ENCODE assay signal across 1 cellular context in the genomic region with DNA sequence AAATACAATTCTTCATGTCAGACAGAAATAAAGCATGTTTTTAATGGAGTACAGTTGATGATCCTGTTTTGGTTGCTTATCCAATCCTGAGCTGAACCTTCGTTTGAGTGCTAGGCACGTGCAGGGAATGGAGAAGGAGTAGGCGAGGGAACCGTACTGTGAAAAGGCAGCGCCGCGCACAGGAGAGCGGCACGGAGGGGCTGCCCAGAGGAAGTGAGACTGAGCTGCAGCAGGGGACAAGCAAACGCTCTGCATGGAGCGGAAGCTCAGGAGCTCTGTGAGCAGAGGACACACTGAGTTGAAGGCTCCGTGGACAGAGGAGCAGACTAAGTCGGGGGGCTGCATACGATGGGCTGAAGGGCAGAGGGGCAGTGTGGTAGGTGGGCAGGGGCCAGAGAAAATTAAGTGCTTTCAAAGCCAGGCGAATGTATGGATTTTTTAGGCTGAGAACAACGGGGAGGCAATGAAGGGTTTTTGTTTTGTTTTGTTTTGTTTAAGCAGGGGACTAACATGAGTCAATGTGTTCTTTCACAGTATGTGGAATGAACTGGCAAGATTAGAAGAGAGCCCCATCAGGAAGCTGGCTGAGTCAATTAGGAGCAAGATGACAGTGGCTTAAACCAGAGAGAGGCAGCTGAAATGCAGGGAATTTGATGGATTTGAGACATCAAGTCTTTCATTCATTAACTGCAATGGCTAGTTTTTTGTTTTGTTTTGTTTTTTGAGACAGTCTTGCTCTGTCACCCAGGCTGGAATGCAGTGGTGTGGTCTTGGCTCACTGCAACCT.
A peak's percentile ranks its signal among the peaks of the same experiment; 100 is the strongest.
TF ChIP-seq lines count a peak whose summit lies in the region.

No MANE protein-coding gene starts in this region.

TF ChIP-seq in GM12878, 131 proteins besides CTCF, POLR2A, EP300 and RAD21 (continues in another document):
- no peak for TF ChIP-seq ZSCAN29 (IDR thresholded peaks at IDR 0.05)
- no peak for TF ChIP-seq SUPT20H (IDR thresholded peaks at IDR 0.05; ENCODE audit: borderline replicate concordance, control insufficient read depth, low read depth, low read length)
- TF ChIP-seq SREBF1 (IDR thresholded peaks at IDR 0.05; ENCODE audit: low read length): no peak
- no peak for TF ChIP-seq ZNF207 (IDR thresholded peaks at IDR 0.05; ENCODE audit: borderline replicate concordance)
- no peak for TF ChIP-seq CBFB (IDR thresholded peaks at IDR 0.05; ENCODE audit: low read depth)
- no peak for TF ChIP-seq POU2F2 (IDR thresholded peaks at IDR 0.05; ENCODE audit: borderline replicate concordance, low read depth, low read length)
- no peak for TF ChIP-seq ZNF24 (IDR thresholded peaks at IDR 0.05)
- no peak for TF ChIP-seq HDAC2 (IDR thresholded peaks at IDR 0.05)
- TF ChIP-seq PAX5 (IDR thresholded peaks at IDR 0.05; ENCODE audit: borderline replicate concordance, low read depth, low read length): no peak
- TF ChIP-seq, protein P1, sequence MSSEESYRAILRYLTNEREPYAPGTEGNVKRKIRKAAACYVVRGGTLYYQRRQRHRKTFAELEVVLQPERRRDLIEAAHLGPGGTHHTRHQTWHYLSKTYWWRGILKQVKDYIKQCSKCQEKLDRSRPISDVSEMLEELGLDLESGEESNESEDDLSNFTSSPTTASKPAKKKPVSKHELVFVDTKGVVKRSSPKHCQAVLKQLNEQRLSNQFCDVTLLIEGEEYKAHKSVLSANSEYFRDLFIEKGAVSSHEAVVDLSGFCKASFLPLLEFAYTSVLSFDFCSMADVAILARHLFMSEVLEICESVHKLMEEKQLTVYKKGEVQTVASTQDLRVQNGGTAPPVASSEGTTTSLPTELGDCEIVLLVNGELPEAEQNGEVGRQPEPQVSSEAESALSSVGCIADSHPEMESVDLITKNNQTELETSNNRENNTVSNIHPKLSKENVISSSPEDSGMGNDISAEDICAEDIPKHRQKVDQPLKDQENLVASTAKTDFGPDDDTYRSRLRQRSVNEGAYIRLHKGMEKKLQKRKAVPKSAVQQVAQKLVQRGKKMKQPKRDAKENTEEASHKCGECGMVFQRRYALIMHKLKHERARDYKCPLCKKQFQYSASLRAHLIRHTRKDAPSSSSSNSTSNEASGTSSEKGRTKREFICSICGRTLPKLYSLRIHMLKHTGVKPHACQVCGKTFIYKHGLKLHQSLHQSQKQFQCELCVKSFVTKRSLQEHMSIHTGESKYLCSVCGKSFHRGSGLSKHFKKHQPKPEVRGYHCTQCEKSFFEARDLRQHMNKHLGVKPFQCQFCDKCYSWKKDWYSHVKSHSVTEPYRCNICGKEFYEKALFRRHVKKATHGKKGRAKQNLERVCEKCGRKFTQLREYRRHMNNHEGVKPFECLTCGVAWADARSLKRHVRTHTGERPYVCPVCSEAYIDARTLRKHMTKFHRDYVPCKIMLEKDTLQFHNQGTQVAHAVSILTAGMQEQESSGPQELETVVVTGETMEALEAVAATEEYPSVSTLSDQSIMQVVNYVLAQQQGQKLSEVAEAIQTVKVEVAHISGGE (CRISPR knock-in tag; IDR thresholded peaks at IDR 0.05): no peak
- TF ChIP-seq PML (IDR thresholded peaks at IDR 0.05; ENCODE audit: low read length): no peak
- no peak for TF ChIP-seq ELK1 (IDR thresholded peaks at IDR 0.05; ENCODE audit: low read depth, low read length)
- no peak for TF ChIP-seq DPF2 (IDR thresholded peaks at IDR 0.05)
- no peak for TF ChIP-seq ZNF384 (IDR thresholded peaks at IDR 0.05; ENCODE audit: borderline replicate concordance, low read depth, low read length)
- peak; percentile 26; the same call in 1 of the 2 replicates for TF ChIP-seq CREM (IDR thresholded peaks at IDR 0.05; ENCODE audit: low read depth)
- peak in 1 of 2 experiments; percentile 15; a peak in 1 of 3 replicates for TF ChIP-seq EGR1 (IDR thresholded peaks at IDR 0.05; ENCODE audit: borderline replicate concordance in 1 of 2, low read depth in 2 of 2, low read length in 2 of 2)
- TF ChIP-seq, protein P2, sequence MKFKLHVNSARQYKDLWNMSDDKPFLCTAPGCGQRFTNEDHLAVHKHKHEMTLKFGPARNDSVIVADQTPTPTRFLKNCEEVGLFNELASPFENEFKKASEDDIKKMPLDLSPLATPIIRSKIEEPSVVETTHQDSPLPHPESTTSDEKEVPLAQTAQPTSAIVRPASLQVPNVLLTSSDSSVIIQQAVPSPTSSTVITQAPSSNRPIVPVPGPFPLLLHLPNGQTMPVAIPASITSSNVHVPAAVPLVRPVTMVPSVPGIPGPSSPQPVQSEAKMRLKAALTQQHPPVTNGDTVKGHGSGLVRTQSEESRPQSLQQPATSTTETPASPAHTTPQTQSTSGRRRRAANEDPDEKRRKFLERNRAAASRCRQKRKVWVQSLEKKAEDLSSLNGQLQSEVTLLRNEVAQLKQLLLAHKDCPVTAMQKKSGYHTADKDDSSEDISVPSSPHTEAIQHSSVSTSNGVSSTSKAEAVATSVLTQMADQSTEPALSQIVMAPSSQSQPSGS (IDR thresholded peaks at IDR 0.05; ENCODE audit: low read length): no peak
- TF ChIP-seq POLR2AphosphoS5 (IDR thresholded peaks at IDR 0.05; ENCODE audit: low read length): no peak
- TF ChIP-seq ZNF592 (IDR thresholded peaks at IDR 0.05): no peak
- TF ChIP-seq, protein P3, sequence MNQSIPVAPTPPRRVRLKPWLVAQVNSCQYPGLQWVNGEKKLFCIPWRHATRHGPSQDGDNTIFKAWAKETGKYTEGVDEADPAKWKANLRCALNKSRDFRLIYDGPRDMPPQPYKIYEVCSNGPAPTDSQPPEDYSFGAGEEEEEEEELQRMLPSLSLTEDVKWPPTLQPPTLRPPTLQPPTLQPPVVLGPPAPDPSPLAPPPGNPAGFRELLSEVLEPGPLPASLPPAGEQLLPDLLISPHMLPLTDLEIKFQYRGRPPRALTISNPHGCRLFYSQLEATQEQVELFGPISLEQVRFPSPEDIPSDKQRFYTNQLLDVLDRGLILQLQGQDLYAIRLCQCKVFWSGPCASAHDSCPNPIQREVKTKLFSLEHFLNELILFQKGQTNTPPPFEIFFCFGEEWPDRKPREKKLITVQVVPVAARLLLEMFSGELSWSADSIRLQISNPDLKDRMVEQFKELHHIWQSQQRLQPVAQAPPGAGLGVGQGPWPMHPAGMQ (IDR thresholded peaks at IDR 0.05; ENCODE audit: borderline replicate concordance): no peak
- TF ChIP-seq TAF1 (IDR thresholded peaks at IDR 0.05; ENCODE audit: borderline replicate concordance, low read depth, low read length): peak; percentile 62; the same call in 1 of the 2 replicates
- no peak for TF ChIP-seq TCF3 (IDR thresholded peaks at IDR 0.05; ENCODE audit: borderline replicate concordance, insufficient read depth, low read depth, low read length)
- TF ChIP-seq KAT2A (conservative IDR thresholded peaks at IDR 0.05; ENCODE audit: control insufficient read depth, low read depth, low read length): no peak
- 0 out of 2 replicates have a peak, but pooled peaks have one; percentile 66 for TF ChIP-seq CBX5 (IDR thresholded peaks at IDR 0.05; ENCODE audit: low read depth)
- TF ChIP-seq SMAD1 (IDR thresholded peaks at IDR 0.05; ENCODE audit: low read depth, partially characterized antibody): no peak
- TF ChIP-seq ZNF622 (IDR thresholded peaks at IDR 0.05): no peak
- TF ChIP-seq WRNIP1 (IDR thresholded peaks at IDR 0.05; ENCODE audit: borderline replicate concordance, low read depth, low read length): no peak
- TF ChIP-seq, protein P4, sequence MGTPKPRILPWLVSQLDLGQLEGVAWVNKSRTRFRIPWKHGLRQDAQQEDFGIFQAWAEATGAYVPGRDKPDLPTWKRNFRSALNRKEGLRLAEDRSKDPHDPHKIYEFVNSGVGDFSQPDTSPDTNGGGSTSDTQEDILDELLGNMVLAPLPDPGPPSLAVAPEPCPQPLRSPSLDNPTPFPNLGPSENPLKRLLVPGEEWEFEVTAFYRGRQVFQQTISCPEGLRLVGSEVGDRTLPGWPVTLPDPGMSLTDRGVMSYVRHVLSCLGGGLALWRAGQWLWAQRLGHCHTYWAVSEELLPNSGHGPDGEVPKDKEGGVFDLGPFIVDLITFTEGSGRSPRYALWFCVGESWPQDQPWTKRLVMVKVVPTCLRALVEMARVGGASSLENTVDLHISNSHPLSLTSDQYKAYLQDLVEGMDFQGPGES (IDR thresholded peaks at IDR 0.05): no peak
- TF ChIP-seq BHLHE40 (IDR thresholded peaks at IDR 0.05; ENCODE audit: borderline replicate concordance in 1 of 2, low read depth in 2 of 2, low read length in 1 of 2): peak in 1 of 2 experiments; percentile 65; a peak in 1 of 4 replicates
- TF ChIP-seq RELB (IDR thresholded peaks at IDR 0.05; ENCODE audit: low read depth): no peak
- TF ChIP-seq, protein P5, sequence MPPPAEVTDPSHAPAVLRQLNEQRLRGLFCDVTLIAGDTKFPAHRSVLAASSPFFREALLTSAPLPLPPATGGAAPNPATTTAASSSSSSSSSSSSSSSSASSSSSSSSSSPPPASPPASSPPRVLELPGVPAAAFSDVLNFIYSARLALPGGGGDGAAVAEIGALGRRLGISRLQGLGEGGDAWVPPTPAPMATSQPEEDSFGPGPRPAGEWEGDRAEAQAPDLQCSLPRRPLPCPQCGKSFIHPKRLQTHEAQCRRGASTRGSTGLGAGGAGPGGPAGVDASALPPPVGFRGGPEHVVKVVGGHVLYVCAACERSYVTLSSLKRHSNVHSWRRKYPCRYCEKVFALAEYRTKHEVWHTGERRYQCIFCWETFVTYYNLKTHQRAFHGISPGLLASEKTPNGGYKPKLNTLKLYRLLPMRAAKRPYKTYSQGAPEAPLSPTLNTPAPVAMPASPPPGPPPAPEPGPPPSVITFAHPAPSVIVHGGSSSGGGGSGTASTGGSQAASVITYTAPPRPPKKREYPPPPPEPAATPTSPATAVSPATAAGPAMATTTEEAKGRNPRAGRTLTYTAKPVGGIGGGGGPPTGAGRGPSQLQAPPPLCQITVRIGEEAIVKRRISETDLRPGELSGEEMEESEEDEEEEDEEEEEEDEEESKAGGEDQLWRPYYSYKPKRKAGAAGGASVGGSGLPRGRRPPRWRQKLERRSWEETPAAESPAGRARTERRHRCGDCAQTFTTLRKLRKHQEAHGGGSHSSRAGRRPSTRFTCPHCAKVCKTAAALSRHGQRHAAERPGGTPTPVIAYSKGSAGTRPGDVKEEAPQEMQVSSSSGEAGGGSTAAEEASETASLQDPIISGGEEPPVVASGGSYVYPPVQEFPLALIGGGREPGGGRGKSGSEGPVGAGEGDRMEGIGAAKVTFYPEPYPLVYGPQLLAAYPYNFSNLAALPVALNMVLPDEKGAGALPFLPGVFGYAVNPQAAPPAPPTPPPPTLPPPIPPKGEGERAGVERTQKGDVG (CRISPR knock-in tag; IDR thresholded peaks at IDR 0.05): no peak
